In genomic region chr18:68714707-68715496, GRCh38 we compare ENCODE assay signal across 8 cellular contexts. TPM values are rescaled to one million over a fixed set of nuclear protein-coding genes. Genes with fewer than 3 reads are reported as not detected.
DNase-seq lines count a peak whose midpoint lies in the region; ATAC-seq and TF ChIP-seq lines count a peak whose summit lies in the region.

TSS of gene TMX3 (minus strand) at chr18:68715108. CDS start at chr18:68714981, 127 bp downstream.

- peak within 1 kb of the TSS; percentile 57; the same call in 1 of the 2 replicates for H2AK5ac ChIP-seq in IMR-90 (ENCODE audit: low read depth, low read length)

- H2BK15ac ChIP-seq in IMR-90 (ENCODE audit: low read depth, low read length): 0 out of 3 replicates have a peak within 1 kb of the TSS, but pooled peaks have one; percentile 1

- H4K8ac ChIP-seq in IMR-90 (ENCODE audit: low read depth in 2 of 2, low read length in 2 of 2): peak within 1 kb of the TSS; percentile 66 to 90

- DNase-seq in DMS 273 (lab: John Stamatoyannopoulos, UW; ENCODE audit: unreplicated experiment): peak; percentile 99
- peak; percentile 92 for DNase-seq in IMR-90
- DNase-seq in OCI-M1 (lab: John Stamatoyannopoulos, UW): peak; percentile 96
- DNase-seq in activated T-cell treated with anti-CD3 and anti-CD28 coated beads for 24 hours (ENCODE audit: low read depth): peak; percentile 91
- peak; percentile 96 for DNase-seq in epithelial cell of esophagus (ENCODE audit: low read depth)
- peak; percentile 93 to 95 (median 93) for DNase-seq in mucosa of descending colon
- peak; percentile 91 for DNase-seq in stimulated activated CD8-positive, alpha-beta memory T cell treated with anti-CD3 and anti-CD28 coated beads, Interleukin-4, amount 100 ng/mL, for 24 hours (ENCODE audit: low read depth)

- H3K27me3 ChIP-seq in IMR-90 (ENCODE audit: control insufficient read depth, insufficient read depth, low read length): no peaks in the 10 kb centered on the region

- POLR2A ChIA-PET in IMR-90 (lab: Charles Lee; ENCODE audit: unreplicated experiment): no interaction called here

- H3K9me1 ChIP-seq in IMR-90 (ENCODE audit: insufficient read depth, low read length): peaks cover 17% of the 10 kb centered on the region

- H3K4me1 ChIP-seq in IMR-90 (ENCODE audit: control insufficient read depth, insufficient read depth, low read length) (peaks cover 2% of the 10 kb centered on the region; the same call in 1 of the 2 replicates), mucosa of descending colon (ENCODE audit: low read depth) (peaks cover 18% of the 10 kb centered on the region)

- ATAC-seq in GM21528 (IDR thresholded peaks at IDR 0.05; ENCODE audit: low FRiP score, unreplicated experiment) (peak; percentile 98), IMR-90 (ENCODE audit: low read depth) (peak; percentile 100), mucosa of descending colon (peak; percentile 100)

- peak within 1 kb of the TSS; percentile 95 for H2AFZ ChIP-seq in IMR-90 (replicated peaks; ENCODE audit: low read length, poor library complexity)

- 0% methylated on average over 36 of the region's 71 CpGs; no CpG with 5 or more reads in 1 of the 2 experiments for WGBS in IMR-90 (ENCODE audit: extremely low coverage in 2 of 2, insufficient read length in 1 of 2), 2 experiments

- H2BK20ac ChIP-seq in IMR-90 (ENCODE audit: low read depth, low read length): peak within 1 kb of the TSS; percentile 15; the same call in 1 of the 2 replicates

- H3K18ac ChIP-seq in IMR-90 (ENCODE audit: low read depth, low read length): peak within 1 kb of the TSS; percentile 15

- peaks cover 23 to 35% of the 10 kb centered on the region in 2 experiments; a peak in 3 of 4 replicates for H3K79me1 ChIP-seq in IMR-90 (ENCODE audit: low read depth in 1 of 2, low read length in 2 of 2)

- H3K23ac ChIP-seq in IMR-90 (ENCODE audit: low read depth, low read length): peak within 1 kb of the TSS; percentile 80

- H3K14ac ChIP-seq in IMR-90 (replicated peaks; ENCODE audit: low read depth, low read length): peak within 1 kb of the TSS; percentile 97

- H2AK9ac ChIP-seq in IMR-90 (replicated peaks; ENCODE audit: low read depth, low read length, poor library complexity): peak within 1 kb of the TSS; percentile 66

- H4K91ac ChIP-seq in IMR-90 (ENCODE audit: insufficient read depth, low read depth, low read length): peak within 1 kb of the TSS; percentile 76

- intact Hi-C loops in IMR-90 (cut with micrococcal nuclease) (no loop called here), mucosa of descending colon (cut with DNase I, micrococcal nuclease) (no loop called here)

- no peaks in the 10 kb centered on the region for H3K9me3 ChIP-seq in IMR-90 (ENCODE audit: control insufficient read depth, insufficient read depth, low read length)
- H3K9me3 ChIP-seq in mucosa of descending colon: no peaks in the 10 kb centered on the region

- H3K36me3 ChIP-seq in IMR-90 (ENCODE audit: control insufficient read depth, insufficient read depth, low read length) (peaks cover 20% of the 10 kb centered on the region), mucosa of descending colon (ENCODE audit: low read depth) (no peaks in the 10 kb centered on the region)

- H3K4me3 ChIP-seq in IMR-90 (ENCODE audit: insufficient read depth, low read depth, low read length) (peak within 1 kb of the TSS; percentile 74), epithelial cell of esophagus (ENCODE audit: low read length) (peak within 1 kb of the TSS; percentile 91), mucosa of descending colon (peak within 1 kb of the TSS; percentile 97)

- H4K5ac ChIP-seq in IMR-90 (ENCODE audit: low read depth, low read length): peak within 1 kb of the TSS; percentile 69

- no peaks in the 10 kb centered on the region for H4K20me1 ChIP-seq in IMR-90 (ENCODE audit: insufficient read depth, low read length)

- TF ChIP-seq RAD21 in IMR-90 (IDR thresholded peaks at IDR 0.05; ENCODE audit: low read length): no peak

- TF ChIP-seq POLR2A in IMR-90 (IDR thresholded peaks at IDR 0.05; ENCODE audit: low read depth, low read length): no peak

- in situ Hi-C loops in IMR-90 (cut with MboI; ENCODE audit: low sequenced_read_pairs): no loop called here

- peak within 1 kb of the TSS; percentile 89 for H3K4ac ChIP-seq in IMR-90 (ENCODE audit: low read depth, low read length)

- TF ChIP-seq CTCF in IMR-90 (conservative IDR thresholded peaks at IDR 0.05; ENCODE audit: low read depth, low read length) (no peak), epithelial cell of esophagus (IDR thresholded peaks at IDR 0.05; ENCODE audit: insufficient read depth, low read depth, low read length, missing control alignments) (no peak), mucosa of descending colon (IDR thresholded peaks at IDR 0.05) (no peak)

- peak within 1 kb of the TSS; percentile 77 for H3K27ac ChIP-seq in IMR-90 (ENCODE audit: insufficient read depth, low read length)

- peak within 1 kb of the TSS; percentile 43 for H2BK5ac ChIP-seq in IMR-90 (ENCODE audit: low read depth, low read length, poor library complexity, severe bottlenecking)

- peak within 1 kb of the TSS; percentile 83 for H3K56ac ChIP-seq in IMR-90 (ENCODE audit: extremely low read depth, insufficient read depth, low read length)

- H3K4me2 ChIP-seq in IMR-90 (ENCODE audit: low read depth, low read length): peak within 1 kb of the TSS; percentile 96

- CTCF ChIA-PET in IMR-90 (lab: Yijun Ruan, JAX): no interaction called here

- H3K9ac ChIP-seq in IMR-90 (ENCODE audit: low read depth, low read length): peak within 1 kb of the TSS; percentile 83

- BruUV-seq in IMR-90 (replicated peaks; lab: Mats Ljungman, UMichigan): no TSS peak

- peak within 1 kb of the TSS; percentile 73 for H2BK120ac ChIP-seq in IMR-90 (ENCODE audit: low read depth, low read length)

- dilution Hi-C loops in IMR-90 (cut with HindIII; ENCODE audit: low sequenced_read_pairs, unreplicated experiment): no loop called here

TF ChIP-seq in IMR-90, 13 proteins besides CTCF, POLR2A, EP300 and RAD21:
- TF ChIP-seq BHLHE40 (IDR thresholded peaks at IDR 0.05; ENCODE audit: low read depth, low read length): peak; percentile 42
- TF ChIP-seq ELK1 (IDR thresholded peaks at IDR 0.05; ENCODE audit: borderline replicate concordance, low read depth, low read length): no peak
- TF ChIP-seq SMC3 (IDR thresholded peaks at IDR 0.05; ENCODE audit: low read depth, low read length): no peak
- TF ChIP-seq RCOR1 (IDR thresholded peaks at IDR 0.05; ENCODE audit: insufficient replicate concordance, low read length): peak; percentile 38
- TF ChIP-seq NFE2L2 (IDR thresholded peaks at IDR 0.05; ENCODE audit: low read depth, low read length): no peak
- TF ChIP-seq MAFK (IDR thresholded peaks at IDR 0.05; ENCODE audit: low read depth, low read length): peak; percentile 54; the same call in 1 of the 2 replicates
- no peak for TF ChIP-seq USF2 (IDR thresholded peaks at IDR 0.05; ENCODE audit: low read depth, low read length)
- no peak; the same call in 1 of the 2 replicates for TF ChIP-seq MXI1 (IDR thresholded peaks at IDR 0.05; ENCODE audit: borderline replicate concordance, low read depth, low read length)
- TF ChIP-seq CHD1 (IDR thresholded peaks at IDR 0.05; ENCODE audit: low read depth, low read length): no peak
- no peak for TF ChIP-seq CEBPB (IDR thresholded peaks at IDR 0.05; ENCODE audit: low read depth, low read length)
- no peak for TF ChIP-seq FOS (IDR thresholded peaks at IDR 0.05; ENCODE audit: low read depth, low read length)
- TF ChIP-seq RFX5 (IDR thresholded peaks at IDR 0.05; ENCODE audit: low read depth, low read length): no peak
- TF ChIP-seq MAZ (IDR thresholded peaks at IDR 0.05; ENCODE audit: borderline replicate concordance, low read depth, low read length): peak; percentile 85; the same call in 1 of the 2 replicates
TF ChIP-seq in IMR-90: peak in this region for 4.

RNA-seq across cellular contexts. Expression of gene TMX3, which starts in this region (rescaled TPM):
- 50.5 and 83.3 TPM in 2 replicates for total RNA-seq in IMR-90 (2012; rRNA removed)
- 15.7 and 22.8 TPM in 2 replicates for polyA plus RNA-seq in IMR-90 (2012; rRNA removed)
- 2.1 and 3.5 TPM in 2 replicates for polyA plus RNA-seq in IMR-90 (2012; cell fraction: cytosol; rRNA removed)
- polyA plus RNA-seq in IMR-90 (2012; cell fraction: nucleus; rRNA removed; ENCODE audit: low replicate concordance): 5.7 and 71.3 TPM in 2 replicates
- total RNA-seq in mucosa of descending colon: 10 to 100 TPM; 28.0 to 32.4 (median 31.0) TPM

Comparison
In these comparisons a context has a peak if more than half of its experiments do, and no peak if none do; other contexts are left out.
1. Peak in every context shown above with its lines: DNase-seq, ATAC-seq, H3K4me3 ChIP-seq and H3K27ac ChIP-seq.